In the genomic region with DNA sequence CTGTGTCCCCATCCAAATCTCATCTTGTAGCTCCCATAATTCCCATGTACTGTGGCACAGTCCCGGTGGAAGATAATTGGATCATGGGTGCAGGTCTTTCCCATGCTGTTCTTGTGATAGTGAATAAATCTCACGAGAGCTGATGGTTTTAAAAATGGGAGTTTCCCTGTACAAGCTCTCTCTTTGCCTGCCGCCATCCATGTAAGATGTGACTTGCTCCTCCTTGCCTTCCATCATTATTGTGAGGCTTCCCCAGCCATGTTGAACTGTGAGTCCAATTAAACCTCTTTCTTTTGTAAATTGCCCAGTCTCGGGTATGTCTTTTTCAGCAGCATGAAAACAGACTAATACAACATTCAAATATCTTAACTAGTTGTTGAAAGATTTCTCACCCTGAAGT, we compare ENCODE assay signal across 15 cellular contexts. TPM values are rescaled to one million over a fixed set of nuclear protein-coding genes. Genes with fewer than 3 reads are reported as not detected.
"Had no signal": no experiment of that assay in that cellular context is flagged by ENCODE, and none has a peak within 500 bp of the region (broad histone marks: within the 10 kb centered on the region; RNA-seq: fewer than 3 reads in every experiment).

No MANE protein-coding gene starts in this region.

RNA-seq across cellular contexts. Expression of a gene that starts 32.8 kb away (rescaled TPM):
- total RNA-seq: stomach, subcutaneous adipose tissue, suprapubic skin, temporal lobe, testis, thoracic aorta, thyroid gland, tibial nerve, transverse colon, upper lobe of left lung, upper lobe of right lung, ureter, urinary bladder, uterus, vagina had no signal
- polyA plus RNA-seq: stomach, urinary bladder had no signal
